ENCODE assay signal across 10 cellular contexts in the genomic region with DNA sequence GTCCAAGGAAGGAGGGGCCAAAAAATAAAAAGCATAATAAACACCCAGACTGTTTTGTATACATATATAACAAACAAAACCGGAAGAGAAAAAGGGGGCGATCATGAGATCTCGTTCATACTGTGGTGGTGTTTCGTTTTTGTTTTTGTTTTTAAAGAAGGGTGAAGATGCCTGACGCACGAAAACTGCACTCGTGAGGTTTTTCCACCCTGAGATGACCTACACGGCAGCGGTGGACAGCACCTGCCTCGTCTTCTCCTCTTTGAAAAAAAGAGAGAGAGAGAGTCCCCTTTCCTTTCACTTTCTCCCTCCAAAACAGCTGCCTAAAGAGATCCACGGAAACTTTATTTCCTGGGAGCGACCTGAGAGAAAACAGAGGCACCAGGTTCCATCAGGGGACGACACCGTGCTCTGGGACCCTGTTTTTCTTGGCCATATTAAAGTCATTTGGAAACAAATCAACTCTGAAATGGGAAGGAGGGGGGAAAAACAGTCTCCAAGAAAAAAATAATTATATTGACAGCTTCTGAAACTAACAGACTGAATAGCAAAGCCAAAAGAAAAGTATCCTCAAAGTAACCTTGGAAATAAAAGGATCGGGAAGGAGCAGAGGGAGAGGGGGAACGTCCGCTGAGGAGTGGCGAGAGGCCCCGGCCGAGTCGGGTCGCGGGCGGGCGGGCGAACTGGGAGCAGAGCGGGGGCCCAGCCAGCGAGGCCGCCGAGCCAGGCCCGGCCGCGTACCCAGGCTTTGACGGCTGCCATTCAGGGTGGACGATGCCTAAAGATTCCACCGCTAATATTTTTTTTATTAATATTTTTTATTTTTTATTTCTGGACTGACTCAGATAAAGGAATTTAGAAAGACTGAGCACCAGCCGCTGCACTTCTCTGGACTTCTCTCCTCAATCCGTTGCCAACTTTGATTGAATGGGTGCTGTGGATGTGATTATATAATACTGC. TPM values are rescaled to one million over a fixed set of nuclear protein-coding genes. Genes with fewer than 3 reads are reported as not detected.
A peak's percentile ranks its signal among the peaks of the same experiment; 100 is the strongest.
DNase-seq lines count a peak whose midpoint lies in the region; ATAC-seq and TF ChIP-seq lines count a peak whose summit lies in the region.
"Had no signal": no experiment of that assay in that cellular context is flagged by ENCODE, and none has a peak within 500 bp of the region (broad histone marks: within the 10 kb centered on the region; RNA-seq: fewer than 3 reads in every experiment).

No MANE protein-coding gene starts in this region.

- no peak for ATAC-seq in activated naive CD4-positive, alpha-beta T cell treated with anti-CD3 and anti-CD28 coated beads, Interleukin-2, amount 50 U/mL, for 72 hours
- ATAC-seq in HG02970 (IDR thresholded peaks at IDR 0.05; ENCODE audit: low FRiP score, unreplicated experiment) = no peak
- no peak for ATAC-seq in HG03521 (IDR thresholded peaks at IDR 0.05; ENCODE audit: unreplicated experiment)

- H3K4me3 Mint-ChIP-seq in activated naive CD4-positive, alpha-beta T cell treated with anti-CD3 and anti-CD28 coated beads, Interleukin-2, amount 50 U/mL, for 24 hours = peak overlapping the region; percentile 66
- peak overlapping the region; percentile 61 for H3K4me3 Mint-ChIP-seq in activated CD4-positive, alpha-beta memory T cell treated with anti-CD3 and anti-CD28 coated beads, Interleukin-2, amount 10 ng/mL, durations not matched to agents 7 days and 5 days

- CTCF ChIA-PET in activated CD4-positive, alpha-beta memory T cell treated with anti-CD3 and anti-CD28 coated beads, Interleukin-2, amount 10 ng/mL, durations not matched to agents 7 days and 5 days (lab: Charles Lee) = interaction anchor here (1.3 kb wide), 1 partner anchor 8 kb away, joined by 5 read pairs; no protein-coding TSS in a partner anchor

- H3K4me1 Mint-ChIP-seq in activated naive CD4-positive, alpha-beta T cell treated with anti-CD3 and anti-CD28 coated beads, Interleukin-2, amount 50 U/mL, for 24 hours = peaks cover 35% of the 10 kb centered on the region
- peaks cover 28% of the 10 kb centered on the region for H3K4me1 Mint-ChIP-seq in activated CD4-positive, alpha-beta memory T cell treated with anti-CD3 and anti-CD28 coated beads, Interleukin-2, amount 10 ng/mL, durations not matched to agents 7 days and 5 days

- H3K27me3 ChIP-seq in kidney epithelial cell (ENCODE audit: control insufficient read depth, insufficient read depth, low read length) (peaks cover 29% of the 10 kb centered on the region), thymus (ENCODE audit: control insufficient read depth, insufficient read depth) (peaks cover 79% of the 10 kb centered on the region)
- H3K27me3 ChIP-seq: testis had no signal

- no peak for TF ChIP-seq CTCF in kidney epithelial cell (IDR thresholded peaks at IDR 0.05; ENCODE audit: insufficient read depth, low read length, poor library complexity, severe bottlenecking)

- H3K27ac ChIP-seq in thymus (ENCODE audit: low read depth) = no peak overlapping the region
- H3K27ac ChIP-seq: prostate gland, testis had no signal

- POLR2A ChIA-PET in activated CD4-positive, alpha-beta memory T cell treated with anti-CD3 and anti-CD28 coated beads, Interleukin-2, amount 10 ng/mL, durations not matched to agents 7 days and 5 days (lab: Charles Lee) = no interaction called here

- H3K9me3 ChIP-seq in thymus (ENCODE audit: control insufficient read depth) = no peaks in the 10 kb centered on the region
- H3K9me3 ChIP-seq: prostate gland, testis had no signal

- H3K27me3 Mint-ChIP-seq in activated naive CD4-positive, alpha-beta T cell treated with anti-CD3 and anti-CD28 coated beads, Interleukin-2, amount 50 U/mL, for 24 hours = peaks cover 65% of the 10 kb centered on the region
- H3K27me3 Mint-ChIP-seq in activated CD4-positive, alpha-beta memory T cell treated with anti-CD3 and anti-CD28 coated beads, Interleukin-2, amount 10 ng/mL, durations not matched to agents 7 days and 5 days = peaks cover 76% of the 10 kb centered on the region

- peak overlapping the region; percentile 64 for H3K4me3 ChIP-seq in kidney epithelial cell (ENCODE audit: low read depth, low read length)
- peak overlapping the region; percentile 59 for H3K4me3 ChIP-seq in thymus (ENCODE audit: low read length)
- H3K4me3 ChIP-seq: prostate gland had no signal

- peaks cover 22% of the 10 kb centered on the region for H3K4me1 ChIP-seq in thymus (ENCODE audit: control insufficient read depth, insufficient read depth, low read length)
- H3K4me1 ChIP-seq: prostate gland, testis had no signal

- H3K36me3 Mint-ChIP-seq in activated naive CD4-positive, alpha-beta T cell treated with anti-CD3 and anti-CD28 coated beads, Interleukin-2, amount 50 U/mL, for 24 hours = peaks cover 6% of the 10 kb centered on the region
- H3K36me3 Mint-ChIP-seq in activated naive CD4-positive, alpha-beta T cell treated with anti-CD3 and anti-CD28 coated beads, Interleukin-2, amount 50 U/mL, for 72 hours = peaks cover 23 to 29% of the 10 kb centered on the region in 2 donors
- peaks cover 14% of the 10 kb centered on the region for H3K36me3 Mint-ChIP-seq in activated CD4-positive, alpha-beta memory T cell treated with anti-CD3 and anti-CD28 coated beads, Interleukin-2, amount 10 ng/mL, durations not matched to agents 7 days and 5 days (ENCODE audit: low read depth)

- H3K27ac Mint-ChIP-seq in activated naive CD4-positive, alpha-beta T cell treated with anti-CD3 and anti-CD28 coated beads, Interleukin-2, amount 50 U/mL, for 24 hours = no peak overlapping the region
- peak overlapping the region in 1 of 2 donors; percentile 36 for H3K27ac Mint-ChIP-seq in activated naive CD4-positive, alpha-beta T cell treated with anti-CD3 and anti-CD28 coated beads, Interleukin-2, amount 50 U/mL, for 72 hours
- H3K27ac Mint-ChIP-seq in activated CD4-positive, alpha-beta memory T cell treated with anti-CD3 and anti-CD28 coated beads, Interleukin-2, amount 10 ng/mL, durations not matched to agents 7 days and 5 days = peak overlapping the region; percentile 45

- peaks cover 20% of the 10 kb centered on the region for H3K9me3 Mint-ChIP-seq in activated naive CD4-positive, alpha-beta T cell treated with anti-CD3 and anti-CD28 coated beads, Interleukin-2, amount 50 U/mL, for 24 hours
- no peaks in the 10 kb centered on the region for H3K9me3 Mint-ChIP-seq in activated naive CD4-positive, alpha-beta T cell treated with anti-CD3 and anti-CD28 coated beads, Interleukin-2, amount 50 U/mL, for 72 hours
- no peaks in the 10 kb centered on the region for H3K9me3 Mint-ChIP-seq in activated CD4-positive, alpha-beta memory T cell treated with anti-CD3 and anti-CD28 coated beads, Interleukin-2, amount 10 ng/mL, durations not matched to agents 7 days and 5 days

- 9% methylated on average over 38 of the region's 38 CpGs for WGBS in thymus

- H3K36me3 ChIP-seq in kidney epithelial cell (ENCODE audit: control insufficient read depth, insufficient read depth, low read length) (no peaks in the 10 kb centered on the region), thymus (ENCODE audit: control insufficient read depth, insufficient read depth) (no peaks in the 10 kb centered on the region)
- H3K36me3 ChIP-seq: prostate gland had no signal

- no peak for DNase-seq in activated naive CD4-positive, alpha-beta T cell treated with anti-CD3 and anti-CD28 coated beads, Interleukin-2, amount 50 U/mL, for 72 hours (ENCODE audit: low spot score in 2 of 2)
- DNase-seq in activated CD4-positive, alpha-beta memory T cell treated with anti-CD3 and anti-CD28 coated beads, Interleukin-2, amount 10 ng/mL, durations not matched to agents 7 days and 5 days = no peak
- DNase-seq in kidney epithelial cell (ENCODE audit: low read depth) = no peak
- DNase-seq in iPS-NIHi7 (ENCODE audit: extremely low spot score) = no peak

RNA-seq across cellular contexts. Expression of gene POU3F3, which starts 3.6 kb away (rescaled TPM):
- total RNA-seq in activated naive CD4-positive, alpha-beta T cell treated with anti-CD3 and anti-CD28 coated beads, Interleukin-2, amount 50 U/mL, for 72 hours = not detected
- total RNA-seq in activated CD4-positive, alpha-beta memory T cell treated with anti-CD3 and anti-CD28 coated beads, Interleukin-2, amount 10 ng/mL, durations not matched to agents 7 days and 5 days = not detected
- 18.2 and 19.0 TPM in 2 replicates for total RNA-seq in kidney epithelial cell
- 0.82 TPM for polyA plus RNA-seq in thymus

Comparison
In these comparisons a context has a peak if more than half of its experiments do, and no peak if none do; other contexts are left out.
1. RNA of gene POU3F3, which starts 3.6 kb away (total RNA-seq): 18.2 to 19.0 TPM in kidney epithelial cell; not detected in activated naive CD4-positive, alpha-beta T cell treated with anti-CD3 and anti-CD28 coated beads, Interleukin-2, amount 50 U/mL, for 72 hours and not detected in activated CD4-positive, alpha-beta memory T cell treated with anti-CD3 and anti-CD28 coated beads, Interleukin-2, amount 10 ng/mL, durations not matched to agents 7 days and 5 days; every median in the first group is over 10 times any median in the second.